Comparison of ENCODE assay signal across 21 cellular contexts in the genomic region with DNA sequence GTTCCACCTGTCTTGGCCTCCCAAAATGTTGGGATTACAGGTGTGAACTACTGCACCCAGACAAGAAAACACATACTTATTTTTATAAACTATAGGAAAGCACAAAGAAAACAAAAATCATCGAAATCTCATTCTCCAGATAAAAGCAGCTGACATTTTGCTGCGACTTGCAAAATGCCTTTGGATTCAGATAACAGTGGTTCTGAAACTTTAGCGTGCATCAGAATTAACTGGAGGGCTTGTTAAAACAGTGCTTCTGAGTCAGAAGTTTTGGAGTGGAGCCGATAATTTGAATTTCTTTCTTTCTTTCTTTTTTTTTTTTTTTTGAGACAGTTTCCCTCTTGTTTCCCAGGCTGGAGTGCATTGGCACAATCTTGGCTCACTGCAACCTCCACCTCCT. TPM values are rescaled to one million over a fixed set of nuclear protein-coding genes. Genes with fewer than 3 reads are reported as not detected.
DNase-seq lines count a peak whose midpoint lies in the region; ATAC-seq and TF ChIP-seq lines count a peak whose summit lies in the region.
"Had no signal": no experiment of that assay in that cellular context is flagged by ENCODE, and none has a peak within 500 bp of the region (broad histone marks: within the 10 kb centered on the region; RNA-seq: fewer than 3 reads in every experiment).

No MANE protein-coding gene starts in this region.

- H3K4me3 ChIP-seq in adipocyte (ENCODE audit: low read length), result no peak overlapping the region
- H3K4me3 ChIP-seq in fibroblast of mammary gland (ENCODE audit: control insufficient read depth, low read depth, low read length), result no peak overlapping the region
- H3K4me3 ChIP-seq: BLaER1, GM12878, GM23338 had no signal

- H3K27ac Mint-ChIP-seq in natural killer cell, result no peak overlapping the region
- H3K27ac Mint-ChIP-seq: B cell; CD4-positive, CD25-positive, alpha-beta regulatory T cell; CD8-positive, alpha-beta T cell; GM23338 had no signal

- intact Hi-C loops in posterior cingulate gyrus (cut with DNase I), result no loop called here
- intact Hi-C loops in natural killer cell (cut with micrococcal nuclease), result no loop called here

- ATAC-seq in natural killer cell, result no peak
- ATAC-seq: CD8-positive, alpha-beta T cell; GM12878; GM23338; HCT116 had no signal

- H3K9me3 ChIP-seq in adipocyte (ENCODE audit: control insufficient read depth, low read length), result no peaks in the 10 kb centered on the region
- H3K9me3 ChIP-seq: BLaER1, Caco-2 had no signal

- no peak overlapping the region for H3K4me3 Mint-ChIP-seq in natural killer cell
- H3K4me3 Mint-ChIP-seq: B cell; CD4-positive, CD25-positive, alpha-beta regulatory T cell; CD8-positive, alpha-beta T cell; GM23338; H9 had no signal

- no peaks in the 10 kb centered on the region for H3K36me3 Mint-ChIP-seq in natural killer cell
- H3K36me3 Mint-ChIP-seq: CD4-positive, CD25-positive, alpha-beta regulatory T cell; CD8-positive, alpha-beta T cell had no signal

- no peaks in the 10 kb centered on the region for H3K4me1 Mint-ChIP-seq in natural killer cell
- H3K4me1 Mint-ChIP-seq: B cell, GM23338, H9 had no signal

- no peaks in the 10 kb centered on the region for H3K36me3 ChIP-seq in adipocyte (ENCODE audit: control insufficient read depth, insufficient read depth, low read length, severe bottlenecking)

- peaks cover 2% of the 10 kb centered on the region for H3K4me1 ChIP-seq in adipocyte (ENCODE audit: control insufficient read depth, insufficient read depth, low read length)
- H3K4me1 ChIP-seq: Caco-2 had no signal

- H3K27me3 Mint-ChIP-seq in natural killer cell (ENCODE audit: low read depth in 2 of 2), result no peaks in the 10 kb centered on the region
- H3K27me3 Mint-ChIP-seq: B cell; CD4-positive, CD25-positive, alpha-beta regulatory T cell had no signal

- H3K9me3 Mint-ChIP-seq in natural killer cell, result no peaks in the 10 kb centered on the region
- H3K9me3 Mint-ChIP-seq: CD8-positive, alpha-beta T cell; GM23338; H9 had no signal

- no peaks in the 10 kb centered on the region for H3K27me3 ChIP-seq in adipocyte (replicated peaks; ENCODE audit: control insufficient read depth, insufficient read depth, low read length)
- H3K27me3 ChIP-seq: BLaER1 had no signal

- TF ChIP-seq CTCF in fibroblast of mammary gland (conservative IDR thresholded peaks at IDR 0.05; ENCODE audit: control insufficient read depth, insufficient read depth, low read depth, low read length), result no peak
- no peak for TF ChIP-seq CTCF in natural killer cell (IDR thresholded peaks at IDR 0.05)

- DNase-seq in adipocyte (ENCODE audit: low read depth) (peak; percentile 8), fibroblast of mammary gland (ENCODE audit: low read depth) (peak; percentile 6), foreskin melanocyte (peak; percentile 71), posterior cingulate gyrus (no peak), OCI-M1 (lab: John Stamatoyannopoulos, UW) (no peak), natural killer cell (no peak)
- DNase-seq: Caco-2; CD4-positive, CD25-positive, alpha-beta regulatory T cell; CD8-positive, alpha-beta T cell; DMS 273 treated with DMSO at 0.1 percent for 48 hours; DMS79; EL; GDM1; H9 had no signal

- H3K9ac ChIP-seq in adipocyte (ENCODE audit: low read length), result no peak overlapping the region
- H3K9ac ChIP-seq: BLaER1 had no signal

RNA-seq across cellular contexts. Expression of a gene that starts 17.7 kb away (rescaled TPM):
- total RNA-seq in natural killer cell, result not detected
- total RNA-seq: A172; B cell; Caco-2; CD4-positive, CD25-positive, alpha-beta regulatory T cell; CD8-positive, alpha-beta T cell; GM12878; H4; H9 had no signal

RNA-seq across cellular contexts. Expression of a gene that starts 35.4 kb away (rescaled TPM):
- 1 to 10 TPM; 2.0 to 6.4 (median 4.6) TPM for total RNA-seq in natural killer cell

Comparison
In these comparisons a context has a peak if more than half of its experiments do, and no peak if none do; other contexts are left out.
1. DNase-seq: peak in adipocyte (single experiment), fibroblast of mammary gland (single experiment) and foreskin melanocyte (single experiment); none in posterior cingulate gyrus (0 of 10), OCI-M1 (single experiment) and natural killer cell (single experiment).